Comparison of ENCODE assay signal across 8 cellular contexts in the genomic region with DNA sequence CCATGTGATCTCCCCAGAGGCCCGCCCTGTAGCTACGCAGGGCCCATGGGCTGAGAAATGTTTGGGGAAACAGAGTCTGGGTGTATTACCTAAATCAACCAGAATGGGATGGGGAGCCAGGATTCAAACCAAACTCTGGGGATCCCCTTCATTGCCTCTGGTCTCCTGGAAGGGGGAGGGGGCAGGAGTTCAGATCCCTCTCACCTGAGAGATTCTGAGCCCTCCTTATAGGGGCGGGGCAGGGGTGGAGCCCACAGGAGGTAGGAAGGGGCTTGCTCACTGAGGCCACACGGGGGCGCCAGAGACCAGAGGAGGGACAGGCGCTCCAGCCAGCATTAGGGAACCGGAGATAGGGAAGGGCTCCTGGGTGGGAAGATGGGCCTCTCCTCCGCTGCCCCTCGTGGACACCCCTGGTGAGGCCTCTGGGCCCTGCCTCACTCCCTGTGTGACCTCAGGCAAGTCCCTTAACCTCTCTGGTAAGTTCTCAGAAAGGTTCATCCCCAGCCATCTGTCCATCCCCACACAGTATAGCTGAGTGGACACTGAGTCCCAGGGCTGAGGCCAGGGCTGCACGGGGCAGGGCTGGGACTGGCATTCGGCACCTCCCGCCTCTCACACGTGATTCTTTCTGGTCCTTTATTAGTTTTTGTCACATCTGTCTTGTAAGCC. TPM values are rescaled to one million over a fixed set of nuclear protein-coding genes. Genes with fewer than 3 reads are reported as not detected.
A peak's percentile ranks its signal among the peaks of the same experiment; 100 is the strongest.
DNase-seq lines count a peak whose midpoint lies in the region; ATAC-seq and TF ChIP-seq lines count a peak whose summit lies in the region.

No MANE protein-coding gene starts in this region.

- DNase-seq in AG10803 (ENCODE audit: low read depth), result peak; percentile 82
- DNase-seq in HAP-1 (ENCODE audit: low spot score in 2 of 2), result peak; percentile 82 to 98
- DNase-seq in NCI-H226, result peak; percentile 81
- DNase-seq in WTC11 (ENCODE audit: low spot score), result peak; percentile 99
- peak; percentile 94 for DNase-seq in MCF 10A (ENCODE audit: unreplicated experiment)
- peak; percentile 87 to 89 (median 87) for DNase-seq in immature natural killer cell
- peak; percentile 95 for DNase-seq in stimulated activated CD4-positive, alpha-beta T cell treated with anti-CD3 and anti-CD28 coated beads, Interleukin-12 subunit alpha, Interleukin-12 subunit beta, amount 100 ng/mL, for 4 hours

- H3K4me1 ChIP-seq in HAP-1, result peaks cover 15% of the 10 kb centered on the region

- intact Hi-C loops in MCF 10A (cut with micrococcal nuclease), result loop anchor here (1.0 kb wide), 6 partner anchors 31 to 270 kb away; a partner anchor contains a TSS

- H3K36me3 ChIP-seq in HAP-1 (replicated peaks), result no peaks in the 10 kb centered on the region

- peak; percentile 70 for ATAC-seq in WTC11
- ATAC-seq in HG02571 (IDR thresholded peaks at IDR 0.05; ENCODE audit: unreplicated experiment), result no peak

- BruUV-seq in MCF 10A (replicated peaks; lab: Mats Ljungman, UMichigan), result no TSS peak

- CTCF ChIA-PET in WTC11 (lab: Charles Lee), result interaction anchor here (0.5 to 12.5 kb wide), 25 partner anchors 11 to 288 kb away, joined by 3 to 372 read pairs (median 8); a partner anchor contains a TSS
- CTCF ChIA-PET in MCF 10A (lab: Yijun Ruan, JAX), result interaction anchor here (0.6 to 15.7 kb wide), 31 partner anchors 9 to 274 kb away, joined by 3 to 286 read pairs (median 5); a partner anchor contains a TSS

- H3K4me1 Mint-ChIP-seq in WTC11 (peaks cover 45% of the 10 kb centered on the region), MCF 10A (ENCODE audit: insufficient read depth, unreplicated experiment) (peaks cover 33% of the 10 kb centered on the region), immature natural killer cell (peaks cover 63 to 64% of the 10 kb centered on the region in 2 donors)

- TF ChIP-seq CTCF in AG10803 (conservative IDR thresholded peaks at IDR 0.05; ENCODE audit: low read length) (peak; percentile 87), WTC11 (IDR thresholded peaks at IDR 0.05) (peak; percentile 96), MCF 10A (IDR thresholded peaks at IDR 0.05; ENCODE audit: unreplicated experiment) (peak; percentile 98)

- H3K27ac Mint-ChIP-seq in WTC11, result peak overlapping the region; percentile 87
- H3K27ac Mint-ChIP-seq in MCF 10A (ENCODE audit: low read depth, unreplicated experiment), result no peak overlapping the region
- H3K27ac Mint-ChIP-seq in immature natural killer cell, result peak overlapping the region; percentile 37 to 79 (median 69)

- H3K9me3 Mint-ChIP-seq in WTC11, result no peaks in the 10 kb centered on the region
- H3K9me3 Mint-ChIP-seq in MCF 10A (ENCODE audit: unreplicated experiment), result no peaks in the 10 kb centered on the region
- no peaks in the 10 kb centered on the region for H3K9me3 Mint-ChIP-seq in immature natural killer cell

- no peaks in the 10 kb centered on the region for H3K9me3 ChIP-seq in HAP-1

- peak overlapping the region; percentile 42; the same call in 1 of the 2 replicates for H3K4me3 Mint-ChIP-seq in WTC11
- H3K4me3 Mint-ChIP-seq in MCF 10A (ENCODE audit: unreplicated experiment), result no peak overlapping the region
- peak overlapping the region; percentile 33 to 56 (median 51) for H3K4me3 Mint-ChIP-seq in immature natural killer cell

- POLR2A ChIA-PET in WTC11 (lab: Charles Lee), result interaction anchor here (0.6 kb wide), 1 partner anchor 227 kb away, joined by 6 read pairs; no protein-coding TSS in a partner anchor
- POLR2A ChIA-PET in MCF 10A (lab: Yijun Ruan, JAX), result interaction anchor here (0.6 to 2.3 kb wide), 12 partner anchors 9 to 482 kb away, joined by 3 to 22 read pairs (median 7); a partner anchor contains a TSS

- H3K27me3 Mint-ChIP-seq in WTC11 (ENCODE audit: low read depth) (no peaks in the 10 kb centered on the region), MCF 10A (ENCODE audit: insufficient read depth, unreplicated experiment) (no peaks in the 10 kb centered on the region), immature natural killer cell (ENCODE audit: low read depth in 3 of 3) (peaks cover 2 to 4% (median 4%) of the 10 kb centered on the region in 3 donors)

- H3K4me3 ChIP-seq in AG10803 (ENCODE audit: low read length) (no peak overlapping the region), HAP-1 (no peak overlapping the region)

- H3K36me3 Mint-ChIP-seq in WTC11 (no peaks in the 10 kb centered on the region), MCF 10A (ENCODE audit: insufficient read depth, unreplicated experiment) (peaks cover 6% of the 10 kb centered on the region), immature natural killer cell (no peaks in the 10 kb centered on the region)

- no peaks in the 10 kb centered on the region for H3K27me3 ChIP-seq in HAP-1 (ENCODE audit: low read depth)

- in situ Hi-C loops in HAP-1 (cut with MboI; ENCODE audit: low sequenced_read_pairs), result loop anchor here (5.0 to 10.0 kb wide), 2 partner anchors 45 to 268 kb away; a partner anchor contains a TSS

TF ChIP-seq in WTC11, 78 proteins besides CTCF, POLR2A, EP300 and RAD21:
- TF ChIP-seq EMX1 (CRISPR knock-in tag; IDR thresholded peaks at IDR 0.05) (no peak), GTF2I (CRISPR knock-in tag; conservative IDR thresholded peaks at IDR 0.05) (peak; percentile 72; the same call in 1 of the 2 replicates), SP1 (CRISPR knock-in tag; conservative IDR thresholded peaks at IDR 0.05) (peak; percentile 75; the same call in 1 of the 2 replicates)
- TF ChIP-seq, protein P1, sequence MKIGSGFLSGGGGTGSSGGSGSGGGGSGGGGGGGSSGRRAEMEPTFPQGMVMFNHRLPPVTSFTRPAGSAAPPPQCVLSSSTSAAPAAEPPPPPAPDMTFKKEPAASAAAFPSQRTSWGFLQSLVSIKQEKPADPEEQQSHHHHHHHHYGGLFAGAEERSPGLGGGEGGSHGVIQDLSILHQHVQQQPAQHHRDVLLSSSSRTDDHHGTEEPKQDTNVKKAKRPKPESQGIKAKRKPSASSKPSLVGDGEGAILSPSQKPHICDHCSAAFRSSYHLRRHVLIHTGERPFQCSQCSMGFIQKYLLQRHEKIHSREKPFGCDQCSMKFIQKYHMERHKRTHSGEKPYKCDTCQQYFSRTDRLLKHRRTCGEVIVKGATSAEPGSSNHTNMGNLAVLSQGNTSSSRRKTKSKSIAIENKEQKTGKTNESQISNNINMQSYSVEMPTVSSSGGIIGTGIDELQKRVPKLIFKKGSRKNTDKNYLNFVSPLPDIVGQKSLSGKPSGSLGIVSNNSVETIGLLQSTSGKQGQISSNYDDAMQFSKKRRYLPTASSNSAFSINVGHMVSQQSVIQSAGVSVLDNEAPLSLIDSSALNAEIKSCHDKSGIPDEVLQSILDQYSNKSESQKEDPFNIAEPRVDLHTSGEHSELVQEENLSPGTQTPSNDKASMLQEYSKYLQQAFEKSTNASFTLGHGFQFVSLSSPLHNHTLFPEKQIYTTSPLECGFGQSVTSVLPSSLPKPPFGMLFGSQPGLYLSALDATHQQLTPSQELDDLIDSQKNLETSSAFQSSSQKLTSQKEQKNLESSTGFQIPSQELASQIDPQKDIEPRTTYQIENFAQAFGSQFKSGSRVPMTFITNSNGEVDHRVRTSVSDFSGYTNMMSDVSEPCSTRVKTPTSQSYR (CRISPR knock-in tag; IDR thresholded peaks at IDR 0.05), result peak; percentile 64; the same call in 1 of the 2 replicates
- TF ChIP-seq, protein P2, sequence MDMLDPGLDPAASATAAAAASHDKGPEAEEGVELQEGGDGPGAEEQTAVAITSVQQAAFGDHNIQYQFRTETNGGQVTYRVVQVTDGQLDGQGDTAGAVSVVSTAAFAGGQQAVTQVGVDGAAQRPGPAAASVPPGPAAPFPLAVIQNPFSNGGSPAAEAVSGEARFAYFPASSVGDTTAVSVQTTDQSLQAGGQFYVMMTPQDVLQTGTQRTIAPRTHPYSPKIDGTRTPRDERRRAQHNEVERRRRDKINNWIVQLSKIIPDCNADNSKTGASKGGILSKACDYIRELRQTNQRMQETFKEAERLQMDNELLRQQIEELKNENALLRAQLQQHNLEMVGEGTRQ (CRISPR knock-in tag; IDR thresholded peaks at IDR 0.05), result 0 out of 2 replicates have a peak, but pooled peaks have one; percentile 24

RNA-seq across cellular contexts. Expression of a gene that starts 2.7 kb away (rescaled TPM):
- total RNA-seq in WTC11 (2021) (14.9 to 21.6 TPM (median 17.3 TPM) in 3 replicates), MCF 10A (2022) (3.0 and 3.7 TPM in 2 replicates)
- polyA plus RNA-seq in immature natural killer cell, result under 1 TPM in 2 of 3 donors, not detected in 1; 0.13 to 0.22 TPM

RNA-seq across cellular contexts. Expression of a gene that starts 31.3 kb away (rescaled TPM):
- 29.9 to 38.1 TPM (median 35.2 TPM) in 3 replicates for total RNA-seq in WTC11 (2021)
- 67.9 and 80.6 TPM in 2 replicates for total RNA-seq in MCF 10A (2022)
- polyA plus RNA-seq in immature natural killer cell, result 100 to 1,000 TPM; 136 to 247 (median 160) TPM

RNA-seq across cellular contexts. Expression of a gene that starts 36.8 kb away (rescaled TPM):
- 47.1 to 53.3 TPM (median 51.2 TPM) in 3 replicates for total RNA-seq in WTC11 (2021)
- 29.2 and 33.1 TPM in 2 replicates for total RNA-seq in MCF 10A (2022)
- 10 to 100 TPM; 15.3 to 36.1 (median 27.1) TPM for polyA plus RNA-seq in immature natural killer cell

RNA-seq across cellular contexts. Expression of a gene that starts 44.1 kb away (rescaled TPM):
- 24.5 to 31.6 TPM (median 28.3 TPM) in 3 replicates for total RNA-seq in WTC11 (2021)
- total RNA-seq in MCF 10A (2022), result 4.9 and 6.8 TPM in 2 replicates
- polyA plus RNA-seq in immature natural killer cell, result 10 to 100 TPM in 2 of 3 donors, 1 to 10 TPM in 1; 9.2 to 16.4 (median 15.9) TPM
